ENCODE assay signal across 27 cellular contexts in the genomic region with DNA sequence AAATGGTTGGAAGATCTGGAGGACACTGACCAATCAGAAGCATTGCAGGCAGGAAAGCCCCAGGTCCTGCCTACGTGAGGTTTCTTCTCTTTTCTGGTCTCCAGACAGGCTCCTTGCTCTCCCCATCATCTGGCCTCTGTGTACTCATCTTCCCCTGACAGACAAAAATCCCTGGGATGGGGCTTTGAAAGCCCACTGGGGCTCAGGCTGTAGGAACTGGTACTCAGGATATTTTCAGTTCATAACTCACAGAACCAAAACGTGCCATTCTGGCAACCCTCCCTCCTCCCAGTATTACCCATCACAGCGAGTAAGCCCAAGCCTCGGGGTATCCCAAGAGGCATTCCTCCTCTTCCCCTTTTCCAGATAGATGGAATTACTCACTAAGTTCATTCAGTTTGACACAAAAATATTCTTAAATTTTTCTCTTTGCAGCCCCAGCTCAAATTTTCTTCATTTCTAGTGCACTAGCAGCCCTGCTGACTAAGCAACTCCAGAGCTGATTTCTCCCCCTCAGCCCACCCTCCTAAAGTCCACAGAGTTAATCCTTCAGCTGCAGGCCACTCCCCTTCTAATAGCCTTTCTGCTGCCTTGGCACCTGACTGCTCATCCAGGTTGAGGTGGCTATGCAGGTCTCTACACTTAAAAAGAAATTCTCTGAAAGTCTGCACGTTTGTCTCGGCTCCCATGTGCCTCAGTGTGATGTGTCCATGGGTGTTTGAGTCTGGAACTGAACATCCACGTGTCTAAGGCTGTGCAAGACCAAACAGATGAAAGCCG.
"Had no signal": no experiment of that assay in that cellular context is flagged by ENCODE, and none has a peak within 500 bp of the region (broad histone marks: within the 10 kb centered on the region; RNA-seq: fewer than 3 reads in every experiment).

No MANE protein-coding gene starts in this region.

- H3K27me3 Mint-ChIP-seq: activated naive CD8-positive, alpha-beta T cell treated with anti-CD3 and anti-CD28 coated beads for 36 hours had no signal

- H3K9me3 ChIP-seq: heart left ventricle, mucosa of descending colon, ovary, testis, transverse colon, uterus had no signal

- FAIRE-seq: astrocyte, endothelial cell of umbilical vein had no signal

- H3K36me3 ChIP-seq: brain microvascular endothelial cell, heart left ventricle, ovary, transverse colon, uterus had no signal

- H3K4me3 ChIP-seq: heart left ventricle, lung, mucosa of descending colon, ovary, skin epidermis, testis, transverse colon, uterus had no signal

- H3K4me1 ChIP-seq: heart left ventricle, testis, transverse colon, uterus had no signal

- H3K9me3 Mint-ChIP-seq: activated naive CD4-positive, alpha-beta T cell treated with anti-CD3 and anti-CD28 coated beads for 36 hours; activated naive CD8-positive, alpha-beta T cell treated with anti-CD3 and anti-CD28 coated beads for 36 hours; nephron; T-helper 2 cell treated with Interferon-gamma antibody and Interleukin-4, amounts not matched to agents 5 μg/mL and 100 μg/mL, for 36 hours had no signal

- DNase-seq: activated CD4-positive, alpha-beta T cell treated with anti-CD3 and anti-CD28 coated beads for 4 hours; activated CD4-positive, alpha-beta T cell treated with anti-CD3 and anti-CD28 coated beads, Interleukin-2, amount 50 U/mL, for 48 hours; activated CD8-positive, alpha-beta memory T cell treated with anti-CD3 and anti-CD28 coated beads for 24 hours; activated effector memory CD4-positive, alpha-beta T cell treated with Interleukin-2 at 50 U/mL for 16 hours; activated naive CD4-positive, alpha-beta T cell treated with anti-CD3 and anti-CD28 coated beads for 36 hours; activated naive CD8-positive, alpha-beta T cell treated with anti-CD3 and anti-CD28 coated beads for 36 hours; amniotic stem cell; brain microvascular endothelial cell; caudate nucleus; cortex of kidney; heart left ventricle; mesendoderm; mucosa of descending colon; ovary; stimulated activated CD4-positive, alpha-beta T cell treated with anti-CD3 and anti-CD28 coated beads, Interleukin-12 subunit alpha, Interleukin-12 subunit beta, amount 100 ng/mL, for 4 hours; stimulated activated CD4-positive, alpha-beta T cell treated with anti-CD3 and anti-CD28 coated beads, Interleukin-4, amount 100 ng/mL, for 1 hour; stimulated activated naive CD8-positive, alpha-beta T cell treated with anti-CD3 and anti-CD28 coated beads, Interleukin-15, Interleukin-2, amounts not matched to agents 100 U/mL and 50 U/mL, for 24 hours; testis; transverse colon; uterus had no signal

- H3K36me3 Mint-ChIP-seq: activated naive CD8-positive, alpha-beta T cell treated with anti-CD3 and anti-CD28 coated beads for 36 hours had no signal

- H3K27me3 ChIP-seq: brain microvascular endothelial cell, ovary, testis, transverse colon, uterus had no signal

- H3K4me1 Mint-ChIP-seq: activated naive CD8-positive, alpha-beta T cell treated with anti-CD3 and anti-CD28 coated beads for 36 hours had no signal

- H3K4me3 Mint-ChIP-seq: activated naive CD4-positive, alpha-beta T cell treated with anti-CD3 and anti-CD28 coated beads for 36 hours; activated naive CD8-positive, alpha-beta T cell treated with anti-CD3 and anti-CD28 coated beads for 36 hours; nephron; T-helper 2 cell treated with Interferon-gamma antibody and Interleukin-4, amounts not matched to agents 5 μg/mL and 100 μg/mL, for 36 hours had no signal

- H3K27ac ChIP-seq: brain microvascular endothelial cell, heart left ventricle, ovary, skin epidermis, testis, transverse colon, uterus had no signal

- H3K27ac Mint-ChIP-seq: activated naive CD4-positive, alpha-beta T cell treated with anti-CD3 and anti-CD28 coated beads for 36 hours; activated naive CD8-positive, alpha-beta T cell treated with anti-CD3 and anti-CD28 coated beads for 36 hours; nephron; progenitor cell of endocrine pancreas; T-helper 2 cell treated with Interferon-gamma antibody and Interleukin-4, amounts not matched to agents 5 μg/mL and 100 μg/mL, for 36 hours had no signal
